Comparison of ENCODE assay signal across 8 cellular contexts in genomic region chr10:73494877-73495225, GRCh38. TPM values are rescaled to one million over a fixed set of nuclear protein-coding genes. Genes with fewer than 3 reads are reported as not detected.
DNase-seq lines count a peak whose midpoint lies in the region; ATAC-seq, FAIRE-seq and TF ChIP-seq lines count a peak whose summit lies in the region.

No MANE protein-coding gene starts in this region.

- H3K9ac ChIP-seq in HUES64 (ENCODE audit: low read depth, low read length) (peak overlapping the region; percentile 89), mucosa of stomach (ENCODE audit: low read length) (peak overlapping the region; percentile 96)

- H3K27ac ChIP-seq in A549 (peak overlapping the region; percentile 90 to 91), HUES64 (ENCODE audit: low read depth, low read length) (peak overlapping the region; percentile 95)

- no peak for TF ChIP-seq CTCF in A549 (IDR thresholded peaks at IDR 0.05)

- H3K9me3 ChIP-seq in A549 = no peaks in the 10 kb centered on the region
- no peaks in the 10 kb centered on the region for H3K9me3 ChIP-seq in HUES64 (ENCODE audit: insufficient read depth, low read depth, low read length)
- no peaks in the 10 kb centered on the region for H3K9me3 ChIP-seq in mucosa of stomach (ENCODE audit: control insufficient read depth, low read length)

- 0% methylated on average over 2 of the region's 2 CpGs for whole genome bisulfite sequencing in A549 (ENCODE audit: missing lambda C conversion rate)
- WGBS in HUES64 = 0% methylated on average over 2 of the region's 2 CpGs

- DNase-seq in A549 (ENCODE audit: low read depth in 1 of 2, low spot score in 1 of 2) (peak in 1 of 2 experiments; percentile 6), cerebellar cortex (ENCODE audit: low spot score) (peak; percentile 11), NCI-H82 (lab: John Stamatoyannopoulos, UW) (no peak), dedifferentiated amniotic fluid mesenchymal stem cell (ENCODE audit: extremely low spot score) (no peak)

- no peak for TF ChIP-seq EP300 in A549 (IDR thresholded peaks at IDR 0.05)

- H3K27me3 ChIP-seq in HUES64 (ENCODE audit: insufficient read depth, low read length) = no peaks in the 10 kb centered on the region
- no peaks in the 10 kb centered on the region for H3K27me3 ChIP-seq in mucosa of stomach (ENCODE audit: control insufficient read depth, insufficient read depth, low read length)

- H3K36me3 ChIP-seq in HUES64 (ENCODE audit: insufficient read depth, low read length) = peaks cover 21% of the 10 kb centered on the region
- peaks cover 3% of the 10 kb centered on the region for H3K36me3 ChIP-seq in mucosa of stomach (ENCODE audit: control insufficient read depth, insufficient read depth, low read length)

- H3K4me1 ChIP-seq in A549 = peaks cover 21% of the 10 kb centered on the region; the same call in 2 of the 3 replicates
- peaks cover 12% of the 10 kb centered on the region; the same call in 1 of the 2 replicates for H3K4me1 ChIP-seq in HUES64 (ENCODE audit: insufficient read depth, low read length)
- peaks cover 14% of the 10 kb centered on the region for H3K4me1 ChIP-seq in mucosa of stomach (ENCODE audit: control insufficient read depth, insufficient read depth, low read length)

- no peak for TF ChIP-seq POLR2A in A549 (IDR thresholded peaks at IDR 0.05; ENCODE audit: low read length)

- no peak for FAIRE-seq in A549 (lab: Jason Lieb, UNC)

- TF ChIP-seq RAD21 in A549 (conservative IDR thresholded peaks at IDR 0.05 in 1 of 2, IDR thresholded peaks at IDR 0.05 in 1 of 2) = no peak

- H3K4me3 ChIP-seq in A549 (peak overlapping the region; percentile 77), HUES64 (ENCODE audit: low read length) (peak overlapping the region; percentile 99), mucosa of stomach (ENCODE audit: low read length) (peak overlapping the region; percentile 97)

- CTCF ChIA-PET in A549 (lab: Yijun Ruan, JAX) = no interaction called here

- peak overlapping the region; percentile 78 for H3K4me2 ChIP-seq in A549

- POLR2A ChIA-PET in A549 (lab: Yijun Ruan, JAX) = interaction anchor here (0.6 to 1.7 kb wide), 6 partner anchors 76 to 681 kb away, joined by 4 to 10 read pairs (median 4); partner anchors contain the start of gene ANXA7

- ATAC-seq in A549 (no peak), GM19452 (IDR thresholded peaks at IDR 0.05; ENCODE audit: unreplicated experiment) (no peak), HG03108 (IDR thresholded peaks at IDR 0.05; ENCODE audit: unreplicated experiment) (no peak)

TF ChIP-seq in A549, 52 proteins besides CTCF, POLR2A, EP300 and RAD21:
- TF ChIP-seq RCOR1 (IDR thresholded peaks at IDR 0.05; ENCODE audit: low read depth, low read length) (no peak), BHLHE40 (IDR thresholded peaks at IDR 0.05; ENCODE audit: low read depth, low read length) (no peak), PBX3 (IDR thresholded peaks at IDR 0.05) (no peak), CBX8 (IDR thresholded peaks at IDR 0.05) (no peak), KDM5A (IDR thresholded peaks at IDR 0.05) (no peak), HDAC2 (IDR thresholded peaks at IDR 0.05) (no peak), SREBF2 (IDR thresholded peaks at IDR 0.05) (no peak), ZSCAN20 (CRISPR knock-in tag; IDR thresholded peaks at IDR 0.05) (no peak), EHMT2 (IDR thresholded peaks at IDR 0.05; ENCODE audit: low read depth) (no peak), PHF8 (IDR thresholded peaks at IDR 0.05; ENCODE audit: borderline replicate concordance, low read depth) (no peak), NR3C1 (IDR thresholded peaks at IDR 0.05) (no peak), RARB (CRISPR knock-in tag; IDR thresholded peaks at IDR 0.05) (no peak), ZFP36 (IDR thresholded peaks at IDR 0.05; ENCODE audit: borderline replicate concordance, partially characterized antibody) (no peak), RNF2 (IDR thresholded peaks at IDR 0.05; ENCODE audit: borderline replicate concordance, low read depth) (no peak)
- TF ChIP-seq, protein P1, sequence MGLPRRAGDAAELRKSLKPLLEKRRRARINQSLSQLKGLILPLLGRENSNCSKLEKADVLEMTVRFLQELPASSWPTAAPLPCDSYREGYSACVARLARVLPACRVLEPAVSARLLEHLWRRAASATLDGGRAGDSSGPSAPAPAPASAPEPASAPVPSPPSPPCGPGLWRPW (IDR thresholded peaks at IDR 0.05) = no peak
- TF ChIP-seq, protein P2, sequence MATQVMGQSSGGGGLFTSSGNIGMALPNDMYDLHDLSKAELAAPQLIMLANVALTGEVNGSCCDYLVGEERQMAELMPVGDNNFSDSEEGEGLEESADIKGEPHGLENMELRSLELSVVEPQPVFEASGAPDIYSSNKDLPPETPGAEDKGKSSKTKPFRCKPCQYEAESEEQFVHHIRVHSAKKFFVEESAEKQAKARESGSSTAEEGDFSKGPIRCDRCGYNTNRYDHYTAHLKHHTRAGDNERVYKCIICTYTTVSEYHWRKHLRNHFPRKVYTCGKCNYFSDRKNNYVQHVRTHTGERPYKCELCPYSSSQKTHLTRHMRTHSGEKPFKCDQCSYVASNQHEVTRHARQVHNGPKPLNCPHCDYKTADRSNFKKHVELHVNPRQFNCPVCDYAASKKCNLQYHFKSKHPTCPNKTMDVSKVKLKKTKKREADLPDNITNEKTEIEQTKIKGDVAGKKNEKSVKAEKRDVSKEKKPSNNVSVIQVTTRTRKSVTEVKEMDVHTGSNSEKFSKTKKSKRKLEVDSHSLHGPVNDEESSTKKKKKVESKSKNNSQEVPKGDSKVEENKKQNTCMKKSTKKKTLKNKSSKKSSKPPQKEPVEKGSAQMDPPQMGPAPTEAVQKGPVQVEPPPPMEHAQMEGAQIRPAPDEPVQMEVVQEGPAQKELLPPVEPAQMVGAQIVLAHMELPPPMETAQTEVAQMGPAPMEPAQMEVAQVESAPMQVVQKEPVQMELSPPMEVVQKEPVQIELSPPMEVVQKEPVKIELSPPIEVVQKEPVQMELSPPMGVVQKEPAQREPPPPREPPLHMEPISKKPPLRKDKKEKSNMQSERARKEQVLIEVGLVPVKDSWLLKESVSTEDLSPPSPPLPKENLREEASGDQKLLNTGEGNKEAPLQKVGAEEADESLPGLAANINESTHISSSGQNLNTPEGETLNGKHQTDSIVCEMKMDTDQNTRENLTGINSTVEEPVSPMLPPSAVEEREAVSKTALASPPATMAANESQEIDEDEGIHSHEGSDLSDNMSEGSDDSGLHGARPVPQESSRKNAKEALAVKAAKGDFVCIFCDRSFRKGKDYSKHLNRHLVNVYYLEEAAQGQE (IDR thresholded peaks at IDR 0.05) = no peak
TF ChIP-seq in A549: peak in this region for 0.

RNA-seq across cellular contexts. Expression of gene PPP3CB, which starts 1.0 kb away (rescaled TPM):
- polyA plus RNA-seq in A549 (2011; rRNA removed) = 25.4 and 25.7 TPM in 2 replicates
- 7.7 and 8.2 TPM in 2 replicates for polyA plus RNA-seq in A549 (2012; cell fraction: cytosol; rRNA removed)
- polyA plus RNA-seq in A549 (2012; cell fraction: nucleus; rRNA removed) = 3.5 and 8.0 TPM in 2 replicates
- polyA plus RNA-seq in A549 (2017; fragmentation: RNase III; extraction: RNeasy Plus Mini Kit Qiagen cat#74134 plus additional on column Dnase treatment) = 20.8 to 22.2 TPM (median 21.6 TPM) in 3 replicates
- polyA minus RNA-seq in A549 (2011; rRNA and poly(A)+ RNA removed) = 14.5 and 15.8 TPM in 2 replicates
- polyA plus RNA-seq in HUES64 (2013, experiment 1 of 2) = 29.8 TPM
- polyA plus RNA-seq in HUES64 (2013, experiment 2 of 2) = 32.3 TPM
